Comparison of ENCODE assay signal across 11 cellular contexts in the genomic region with DNA sequence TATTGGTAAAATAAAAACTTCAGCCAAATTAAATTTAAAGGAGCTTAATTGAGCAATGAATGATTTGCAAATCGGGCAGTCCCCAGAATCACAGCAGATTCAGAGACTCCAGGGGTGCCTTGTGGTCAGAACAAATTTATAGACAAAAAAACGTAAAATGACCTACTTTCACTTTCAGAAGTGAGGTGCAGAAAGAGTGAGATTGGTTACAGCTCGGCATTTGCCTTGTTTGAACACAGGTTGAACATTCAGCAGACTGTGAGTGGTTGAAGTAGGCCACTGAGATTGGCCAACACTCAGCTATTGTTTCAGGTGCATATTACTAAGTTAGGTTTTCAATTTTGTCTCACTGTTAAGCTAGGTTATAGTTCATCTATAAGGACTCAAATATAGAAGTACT.
DNase-seq lines count a peak whose midpoint lies in the region; ATAC-seq and TF ChIP-seq lines count a peak whose summit lies in the region.
"Had no signal": no experiment of that assay in that cellular context is flagged by ENCODE, and none has a peak within 500 bp of the region (broad histone marks: within the 10 kb centered on the region; RNA-seq: fewer than 3 reads in every experiment).

No MANE protein-coding gene starts in this region.

- H3K27ac ChIP-seq in GM23338 (ENCODE audit: low read depth) (no peak overlapping the region), hepatocyte (peak overlapping the region; percentile 39), smooth muscle cell (ENCODE audit: low read depth) (no peak overlapping the region)

- H3K36me3 Mint-ChIP-seq in GM23338 (ENCODE audit: low read depth) = peaks cover 27% of the 10 kb centered on the region
- H3K36me3 Mint-ChIP-seq in activated T-helper 17 cell treated with anti-CD3 and anti-CD28 coated beads, Interleukin-2, amount 50 U/mL, for 72 hours (ENCODE audit: low read depth) = no peaks in the 10 kb centered on the region

- H3K27me3 Mint-ChIP-seq in GM23338 (ENCODE audit: insufficient read depth, low read depth, poor library complexity) = no peaks in the 10 kb centered on the region
- H3K27me3 Mint-ChIP-seq in activated T-helper 17 cell treated with anti-CD3 and anti-CD28 coated beads, Interleukin-2, amount 50 U/mL, for 72 hours = no peaks in the 10 kb centered on the region
- H3K27me3 Mint-ChIP-seq: type B pancreatic cell had no signal

- peaks cover 22% of the 10 kb centered on the region for H3K4me1 ChIP-seq in GM23338 (ENCODE audit: insufficient read depth)
- no peaks in the 10 kb centered on the region for H3K4me1 ChIP-seq in hepatocyte (ENCODE audit: insufficient read depth)
- H3K4me1 ChIP-seq in smooth muscle cell (ENCODE audit: low read depth) = no peaks in the 10 kb centered on the region

- H3K27me3 ChIP-seq in GM23338 (ENCODE audit: insufficient read depth) (no peaks in the 10 kb centered on the region), hepatocyte (no peaks in the 10 kb centered on the region), smooth muscle cell (ENCODE audit: low read depth) (no peaks in the 10 kb centered on the region)

- H3F3A ChIP-seq in GM23338 (replicated peaks; ENCODE audit: low read depth) (no peaks in the 10 kb centered on the region), smooth muscle cell (ENCODE audit: low read depth) (no peaks in the 10 kb centered on the region)

- DNase-seq in GM23338 (ENCODE audit: low spot score) (no peak), hepatocyte (ENCODE audit: low spot score) (peak; percentile 10), smooth muscle cell (lab: John Stamatoyannopoulos, UW; ENCODE audit: unreplicated experiment) (no peak), NCI-H748 treated with DMSO at 0.1 percent for 48 hours (lab: John Stamatoyannopoulos, UW) (no peak), head of caudate nucleus (no peak), SKM-1 (lab: John Stamatoyannopoulos, UW; ENCODE audit: unreplicated experiment) (no peak), OCI-M2 (lab: John Stamatoyannopoulos, UW; ENCODE audit: unreplicated experiment) (no peak)
- DNase-seq: GDM1, NCI-H1105 had no signal

- peak overlapping the region; percentile 36 for H3K4me2 ChIP-seq in GM23338
- H3K4me2 ChIP-seq in hepatocyte = peak overlapping the region; percentile 60
- no peak overlapping the region for H3K4me2 ChIP-seq in smooth muscle cell

- 67% methylated on average over 3 of the region's 3 CpGs for WGBS in hepatocyte (ENCODE audit: low lambda C conversion rate, missing lambda C conversion rate)
- 83% methylated on average over 3 of the region's 3 CpGs for WGBS in smooth muscle cell (ENCODE audit: low lambda C conversion rate)

- 0 out of 2 replicates have a peak, but pooled peaks cover 6% of the 10 kb centered on the region for H3K36me3 ChIP-seq in GM23338 (ENCODE audit: insufficient read depth)
- H3K36me3 ChIP-seq in hepatocyte (replicated peaks; ENCODE audit: insufficient read depth, low read depth) = no peaks in the 10 kb centered on the region
- H3K36me3 ChIP-seq in smooth muscle cell (ENCODE audit: low read depth) = no peaks in the 10 kb centered on the region

- H3K9ac ChIP-seq in smooth muscle cell (ENCODE audit: low read depth) = no peak overlapping the region

- H3K9me2 ChIP-seq in GM23338 (ENCODE audit: insufficient read depth) = no peaks in the 10 kb centered on the region
- H3K9me2 ChIP-seq in hepatocyte (replicated peaks; ENCODE audit: insufficient read depth) = no peaks in the 10 kb centered on the region

- H3K79me2 ChIP-seq in GM23338 (replicated peaks; ENCODE audit: insufficient read depth) = no peaks in the 10 kb centered on the region
- peaks cover 18% of the 10 kb centered on the region for H3K79me2 ChIP-seq in hepatocyte
- peaks cover 25% of the 10 kb centered on the region for H3K79me2 ChIP-seq in smooth muscle cell (ENCODE audit: low read depth)

- TF ChIP-seq CTCF in GM23338 (conservative IDR thresholded peaks at IDR 0.05; ENCODE audit: low read depth in 2 of 2) = no peak
- TF ChIP-seq CTCF in hepatocyte (IDR thresholded peaks at IDR 0.05; ENCODE audit: poor library complexity) = no peak
- TF ChIP-seq CTCF in smooth muscle cell (IDR thresholded peaks at IDR 0.05; ENCODE audit: borderline replicate concordance, insufficient read depth, poor library complexity, severe bottlenecking) = no peak

- H4K20me1 ChIP-seq in GM23338 (replicated peaks; ENCODE audit: insufficient read depth) = no peaks in the 10 kb centered on the region
- H4K20me1 ChIP-seq in hepatocyte (ENCODE audit: insufficient read depth, poor library complexity, severe bottlenecking) = no peaks in the 10 kb centered on the region
- H4K20me1 ChIP-seq in smooth muscle cell (ENCODE audit: low read depth) = peaks cover 3% of the 10 kb centered on the region

- H2AFZ ChIP-seq in GM23338 (no peak overlapping the region; the same call in 1 of the 2 replicates), hepatocyte (no peak overlapping the region), smooth muscle cell (ENCODE audit: low read depth) (no peak overlapping the region)

- no peak overlapping the region for H3K4me3 Mint-ChIP-seq in GM23338
- H3K4me3 Mint-ChIP-seq in activated T-helper 17 cell treated with anti-CD3 and anti-CD28 coated beads, Interleukin-2, amount 50 U/mL, for 72 hours = peak overlapping the region; percentile 43
- H3K4me3 Mint-ChIP-seq: type B pancreatic cell had no signal

- H3K4me1 Mint-ChIP-seq in GM23338 = peaks cover 26% of the 10 kb centered on the region
- H3K4me1 Mint-ChIP-seq in activated T-helper 17 cell treated with anti-CD3 and anti-CD28 coated beads, Interleukin-2, amount 50 U/mL, for 72 hours = no peaks in the 10 kb centered on the region

- no peaks in the 10 kb centered on the region for H3K9me3 ChIP-seq in hepatocyte (ENCODE audit: low read depth)
- peaks cover 11% of the 10 kb centered on the region for H3K9me3 ChIP-seq in smooth muscle cell (replicated peaks; ENCODE audit: low read depth)

- no peak for ATAC-seq in GM23338
- ATAC-seq in activated T-helper 17 cell treated with anti-CD3 and anti-CD28 coated beads, Interleukin-2, amount 50 U/mL, for 72 hours (replicated peaks) = peak; percentile 90

- H3K4me3 ChIP-seq in GM23338 (no peak overlapping the region), hepatocyte (peak overlapping the region; percentile 7), smooth muscle cell (peak overlapping the region; percentile 14)

- H3K9me3 Mint-ChIP-seq in GM23338 = peaks cover 29% of the 10 kb centered on the region
- peaks cover 8% of the 10 kb centered on the region for H3K9me3 Mint-ChIP-seq in activated T-helper 17 cell treated with anti-CD3 and anti-CD28 coated beads, Interleukin-2, amount 50 U/mL, for 72 hours

- no peak overlapping the region for H3K27ac Mint-ChIP-seq in GM23338
- peak overlapping the region; percentile 8 for H3K27ac Mint-ChIP-seq in activated T-helper 17 cell treated with anti-CD3 and anti-CD28 coated beads, Interleukin-2, amount 50 U/mL, for 72 hours
- H3K27ac Mint-ChIP-seq: type B pancreatic cell had no signal

- intact Hi-C loops in head of caudate nucleus (cut with DNase I) = no loop called here

TF ChIP-seq in GM23338, 12 proteins besides CTCF, POLR2A, EP300 and RAD21:
- TF ChIP-seq JUNB (IDR thresholded peaks at IDR 0.05; ENCODE audit: unreplicated experiment) = no peak
- TF ChIP-seq ZNF331 (CRISPR knock-in tag; IDR thresholded peaks at IDR 0.05; ENCODE audit: low read depth) = no peak
- TF ChIP-seq POLR2AphosphoS5 (IDR thresholded peaks at IDR 0.05; ENCODE audit: low read depth) = no peak
- no peak for TF ChIP-seq EZH2phosphoT487 (IDR thresholded peaks at IDR 0.05; ENCODE audit: unreplicated experiment)
- TF ChIP-seq ETS1 (IDR thresholded peaks at IDR 0.05) = no peak
- no peak for TF ChIP-seq ZNF114 (CRISPR knock-in tag; IDR thresholded peaks at IDR 0.05)
